ENCODE assay signal across 25 cellular contexts in genomic region chr11:61879152-61879551, GRCh38. TPM values are rescaled to one million over a fixed set of nuclear protein-coding genes. Genes with fewer than 3 reads are reported as not detected.
"Had no signal": no experiment of that assay in that cellular context is flagged by ENCODE, and none has a peak within 500 bp of the region (broad histone marks: within the 10 kb centered on the region; RNA-seq: fewer than 3 reads in every experiment).

No MANE protein-coding gene starts in this region.

- H3K9me3 ChIP-seq: ascending aorta had no signal

- H3K27me3 ChIP-seq: ascending aorta had no signal

- DNase-seq: activated B cell treated with CpG ODN at 0.5 μM for 24 hours; activated CD4-positive, alpha-beta T cell treated with anti-CD3 and anti-CD28 coated beads for 1 hour; activated CD4-positive, alpha-beta T cell treated with anti-CD3 and anti-CD28 coated beads, Interleukin-2, amount 10 ng/mL, durations not matched to agents 24 days and 14 days; activated CD4-positive, alpha-beta T cell treated with anti-CD3 and anti-CD28 coated beads, Interleukin-2, amount 50 U/mL, for 48 hours; activated CD8-positive, alpha-beta memory T cell treated with anti-CD3 and anti-CD28 coated beads, Interleukin-2, amount 10 ng/mL, durations not matched to agents 7 days and 5 days; activated effector memory CD4-positive, alpha-beta T cell treated with Interleukin-2 at 50 U/mL for 16 hours; activated naive CD4-positive, alpha-beta T cell; activated T-cell treated with anti-CD3 and anti-CD28 coated beads, Interleukin-2, amount 50 U/mL, for 24 hours; NCI-H1092; NCI-H1417; NCI-H2029; NCI-H2107; NCI-H2171 treated with DMSO at 0.1 percent for 48 hours; NCI-H226; NCI-H510A; NCI-H526 treated with DMSO at 0.1 percent for 48 hours; NCI-H82; NK-92 treated with Interleukin-12 subunit alpha and Interleukin-12 subunit beta, amount 100 ng/mL, for 24 hours; PC-3; SIG-M5; T-helper 2 cell; T1000 had no signal

- FAIRE-seq: RCC 7860, TTC549 had no signal

- H3K4me3 ChIP-seq: ascending aorta had no signal

- ATAC-seq: activated CD8-positive, alpha-beta memory T cell treated with anti-CD3 and anti-CD28 coated beads, Interleukin-2, amount 10 ng/mL, durations not matched to agents 7 days and 5 days; PC-3 had no signal

RNA-seq across cellular contexts. Expression of gene RAB3IL1, which starts 38.2 kb away (rescaled TPM):
- total RNA-seq: activated B cell treated with CpG ODN at 0.5 μM for 24 hours; activated CD8-positive, alpha-beta memory T cell treated with anti-CD3 and anti-CD28 coated beads, Interleukin-2, amount 10 ng/mL, durations not matched to agents 7 days and 5 days had no signal
